1 cellular context compared by ENCODE assay signal in genomic region chr7:135335628-135336139, GRCh38.
TF ChIP-seq lines count a peak whose summit lies in the region.

No MANE protein-coding gene starts in this region.

TF ChIP-seq in HEK293, 187 proteins besides CTCF, POLR2A, EP300 and RAD21 (continued from another document):
- 0 out of 2 replicates have a peak, but pooled peaks have one; percentile 22 for TF ChIP-seq SCRT1 (tag by site-specific recombination; IDR thresholded peaks at IDR 0.05; ENCODE audit: borderline replicate concordance)
